ENCODE assay signal across 19 cellular contexts in genomic region chr16:87347932-87348615, GRCh38. TPM values are rescaled to one million over a fixed set of nuclear protein-coding genes. Genes with fewer than 3 reads are reported as not detected.
DNase-seq lines count a peak whose midpoint lies in the region; ATAC-seq and TF ChIP-seq lines count a peak whose summit lies in the region.
"Had no signal": no experiment of that assay in that cellular context is flagged by ENCODE, and none has a peak within 500 bp of the region (broad histone marks: within the 10 kb centered on the region; RNA-seq: fewer than 3 reads in every experiment).

No MANE protein-coding gene starts in this region.

- H3K27me3 ChIP-seq in right cardiac atrium (ENCODE audit: control insufficient read depth, insufficient read depth) = no peaks in the 10 kb centered on the region
- H3K27me3 ChIP-seq in left ventricle myocardium inferior (ENCODE audit: low read depth) = no peaks in the 10 kb centered on the region
- H3K27me3 ChIP-seq in Loucy (ENCODE audit: insufficient read depth, low read length, poor library complexity, severe bottlenecking) = no peaks in the 10 kb centered on the region
- no peaks in the 10 kb centered on the region for H3K27me3 ChIP-seq in tibial nerve
- no peaks in the 10 kb centered on the region for H3K27me3 ChIP-seq in mammary epithelial cell (ENCODE audit: insufficient read depth, low read length)
- H3K27me3 ChIP-seq in MG63 = no peaks in the 10 kb centered on the region
- H3K27me3 ChIP-seq: body of pancreas, colonic mucosa had no signal

- no peak overlapping the region for H2AFZ ChIP-seq in Loucy (ENCODE audit: low read length)
- H2AFZ ChIP-seq in mammary epithelial cell (ENCODE audit: low read depth, low read length) = no peak overlapping the region

- no peaks in the 10 kb centered on the region for H3F3A ChIP-seq in Loucy (ENCODE audit: low read depth)

- no TSS peak for BruUV-seq in mammary epithelial cell (replicated peaks; lab: Mats Ljungman, UMichigan)

- TF ChIP-seq EP300 in tibial nerve (IDR thresholded peaks at IDR 0.05) = no peak

- in situ Hi-C loops in mammary epithelial cell (cut with MboI; ENCODE audit: low sequenced_read_pairs in 2 of 2) = no loop called here

- no peak for TF ChIP-seq CTCF in left ventricle myocardium inferior (IDR thresholded peaks at IDR 0.05; ENCODE audit: borderline replicate concordance)
- peak; percentile 40; the same call in 1 of the 2 replicates for TF ChIP-seq CTCF in Loucy (conservative IDR thresholded peaks at IDR 0.05; ENCODE audit: low read length)
- TF ChIP-seq CTCF in chondrocyte (IDR thresholded peaks at IDR 0.05) = peak; percentile 8
- no peak for TF ChIP-seq CTCF in tibial nerve (IDR thresholded peaks at IDR 0.05)
- no peak for TF ChIP-seq CTCF in mammary epithelial cell (conservative IDR thresholded peaks at IDR 0.05 in 1 of 2, IDR thresholded peaks at IDR 0.05 in 1 of 2; ENCODE audit: extremely low read depth in 1 of 2, insufficient read depth in 1 of 2, low read depth in 1 of 2, low read length in 2 of 2)

- dilution Hi-C loops in mammary epithelial cell (cut with HindIII; ENCODE audit: low sequenced_read_pairs) = no loop called here

- intact Hi-C loops in right cardiac atrium (cut with DNase I) = no loop called here
- intact Hi-C loops in left ventricle myocardium inferior (cut with micrococcal nuclease) = no loop called here
- intact Hi-C loops in mammary epithelial cell (cut with micrococcal nuclease) = no loop called here

- no peak for TF ChIP-seq POLR2A in tibial nerve (IDR thresholded peaks at IDR 0.05)

- H3K4me2 ChIP-seq in Loucy (ENCODE audit: low read depth, low read length, poor library complexity, severe bottlenecking) (no peak overlapping the region), mammary epithelial cell (ENCODE audit: insufficient read depth, low read depth, low read length) (no peak overlapping the region)
- H3K4me2 ChIP-seq: BLaER1 treated with 17β-estradiol and CSF1 and Interleukin-3, amounts not matched to agents 10 nM and 100 nM had no signal

- DNase-seq in right cardiac atrium (peak in 2 of 3 donors; percentile 33 to 38), left ventricle myocardium inferior (no peak), chondrocyte (ENCODE audit: low spot score) (no peak), tibial nerve (ENCODE audit: low spot score in 2 of 2) (no peak), mammary epithelial cell (no peak), MG63 (no peak)
- DNase-seq in stimulated activated naive B cell treated with anti-CD40 and anti-IgM and Interleukin-4, amounts not matched to agents 10 μg/mL and 1 μg/mL and 100 μg/mL, for 72 hours = no peak
- DNase-seq: activated CD4-positive, alpha-beta T cell treated with anti-CD3 and anti-CD28 coated beads, Interleukin-2, amount 10 ng/mL, durations not matched to agents 24 days and 14 days; activated CD8-positive, alpha-beta memory T cell treated with anti-CD3 and anti-CD28 coated beads, Interleukin-2, amount 50 U/mL, for 4 hours; activated naive CD8-positive, alpha-beta T cell treated with anti-CD3 and anti-CD28 coated beads, Interleukin-2, amount 50 U/mL, for 24 hours; body of pancreas; colonic mucosa; EL; NCI-H2029; NCI-H2227 treated with DMSO at 0.1 percent for 48 hours; stimulated activated CD4-positive, alpha-beta T cell treated with anti-CD3 and anti-CD28 coated beads, Interleukin-12 subunit alpha, Interleukin-12 subunit beta, amount 100 ng/mL, for 4 hours had no signal

- H4K20me1 ChIP-seq in Loucy (ENCODE audit: insufficient read depth, low read length, poor library complexity, severe bottlenecking) = no peaks in the 10 kb centered on the region
- H4K20me1 ChIP-seq in mammary epithelial cell (ENCODE audit: insufficient read depth, low read length) = no peaks in the 10 kb centered on the region

- no peaks in the 10 kb centered on the region for H3K9me2 ChIP-seq in Loucy (replicated peaks; ENCODE audit: low read depth, low read length)

- H3K27ac ChIP-seq in right cardiac atrium (ENCODE audit: low read length) (no peak overlapping the region), left ventricle myocardium inferior (replicated peaks) (no peak overlapping the region), tibial nerve (no peak overlapping the region), mammary epithelial cell (ENCODE audit: insufficient read depth, low read depth, low read length) (no peak overlapping the region)
- H3K27ac ChIP-seq: BLaER1 treated with 17β-estradiol and CSF1 and Interleukin-3, amounts not matched to agents 10 nM and 100 nM; body of pancreas; colonic mucosa had no signal

- no peaks in the 10 kb centered on the region for H3K9me3 ChIP-seq in right cardiac atrium (ENCODE audit: control insufficient read depth, low read length)
- no peaks in the 10 kb centered on the region for H3K9me3 ChIP-seq in left ventricle myocardium inferior (replicated peaks)
- H3K9me3 ChIP-seq in Loucy (ENCODE audit: insufficient read depth, low read depth, low read length) = no peaks in the 10 kb centered on the region
- H3K9me3 ChIP-seq in tibial nerve = no peaks in the 10 kb centered on the region
- no peaks in the 10 kb centered on the region for H3K9me3 ChIP-seq in mammary epithelial cell (replicated peaks; ENCODE audit: insufficient read depth, low read length)
- H3K9me3 ChIP-seq in MG63 = no peaks in the 10 kb centered on the region
- H3K9me3 ChIP-seq: BLaER1 treated with 17β-estradiol and CSF1 and Interleukin-3, amounts not matched to agents 10 nM and 100 nM; body of pancreas; colonic mucosa had no signal

- H3K27ac Mint-ChIP-seq in chondrocyte (ENCODE audit: unreplicated experiment) = no peak overlapping the region
- peak overlapping the region; percentile 75 for H3K27ac Mint-ChIP-seq in stimulated activated naive B cell treated with anti-CD40 and anti-IgM and Interleukin-4, amounts not matched to agents 10 μg/mL and 1 μg/mL and 100 μg/mL, for 72 hours
- H3K27ac Mint-ChIP-seq: activated CD4-positive, alpha-beta T cell treated with anti-CD3 and anti-CD28 coated beads, Interleukin-2, amount 10 ng/mL, durations not matched to agents 24 days and 14 days; activated naive CD8-positive, alpha-beta T cell treated with anti-CD3 and anti-CD28 coated beads, Interleukin-2, amount 50 U/mL, for 24 hours; memory B cell had no signal

- ATAC-seq in right cardiac atrium = no peak
- no peak for ATAC-seq in stimulated activated naive B cell treated with anti-CD40 and anti-IgM and Interleukin-4, amounts not matched to agents 10 μg/mL and 1 μg/mL and 100 μg/mL, for 72 hours (replicated peaks)
- ATAC-seq: activated naive CD8-positive, alpha-beta T cell treated with anti-CD3 and anti-CD28 coated beads, Interleukin-2, amount 50 U/mL, for 24 hours; body of pancreas had no signal

- H3K9ac ChIP-seq in Loucy (ENCODE audit: low read depth, low read length, poor library complexity, severe bottlenecking) = no peak overlapping the region
- no peak overlapping the region for H3K9ac ChIP-seq in mammary epithelial cell (ENCODE audit: insufficient read depth, low read length)
- H3K9ac ChIP-seq: BLaER1 treated with 17β-estradiol and CSF1 and Interleukin-3, amounts not matched to agents 10 nM and 100 nM had no signal

- no peaks in the 10 kb centered on the region for H3K9me3 Mint-ChIP-seq in chondrocyte (ENCODE audit: low read depth)
- no peaks in the 10 kb centered on the region for H3K9me3 Mint-ChIP-seq in stimulated activated naive B cell treated with anti-CD40 and anti-IgM and Interleukin-4, amounts not matched to agents 10 μg/mL and 1 μg/mL and 100 μg/mL, for 72 hours
- H3K9me3 Mint-ChIP-seq: activated CD4-positive, alpha-beta T cell treated with anti-CD3 and anti-CD28 coated beads, Interleukin-2, amount 10 ng/mL, durations not matched to agents 24 days and 14 days; activated naive CD8-positive, alpha-beta T cell treated with anti-CD3 and anti-CD28 coated beads, Interleukin-2, amount 50 U/mL, for 24 hours; memory B cell had no signal

- H3K4me3 Mint-ChIP-seq in chondrocyte (ENCODE audit: unreplicated experiment) = no peak overlapping the region
- no peak overlapping the region for H3K4me3 Mint-ChIP-seq in stimulated activated naive B cell treated with anti-CD40 and anti-IgM and Interleukin-4, amounts not matched to agents 10 μg/mL and 1 μg/mL and 100 μg/mL, for 72 hours
- H3K4me3 Mint-ChIP-seq: activated CD4-positive, alpha-beta T cell treated with anti-CD3 and anti-CD28 coated beads, Interleukin-2, amount 10 ng/mL, durations not matched to agents 24 days and 14 days; activated naive CD8-positive, alpha-beta T cell treated with anti-CD3 and anti-CD28 coated beads, Interleukin-2, amount 50 U/mL, for 24 hours; memory B cell had no signal

- 95% methylated on average over 13 of the region's 13 CpGs for WGBS in right cardiac atrium
- WGBS in tibial nerve, 2 donors = 87 to 94% methylated on average over 13 of the region's 13 CpGs
- WGBS in mammary epithelial cell (ENCODE audit: low coverage, missing lambda C conversion rate) = 92% methylated on average over 10 of the region's 13 CpGs

- peaks cover 24% of the 10 kb centered on the region for H3K4me1 Mint-ChIP-seq in chondrocyte (ENCODE audit: low read depth)
- H3K4me1 Mint-ChIP-seq in stimulated activated naive B cell treated with anti-CD40 and anti-IgM and Interleukin-4, amounts not matched to agents 10 μg/mL and 1 μg/mL and 100 μg/mL, for 72 hours = peaks cover 10% of the 10 kb centered on the region in 2 donors

- no peak overlapping the region for H3K4me3 ChIP-seq in right cardiac atrium (ENCODE audit: low read length)
- H3K4me3 ChIP-seq in left ventricle myocardium inferior = no peak overlapping the region
- H3K4me3 ChIP-seq in Loucy (ENCODE audit: low read length, poor library complexity, severe bottlenecking) = no peak overlapping the region
- H3K4me3 ChIP-seq in tibial nerve = no peak overlapping the region
- H3K4me3 ChIP-seq in mammary epithelial cell (replicated peaks in 1 of 3; ENCODE audit: insufficient read depth in 1 of 3, low read depth in 2 of 3, low read length in 3 of 3) = no peak overlapping the region
- no peak overlapping the region for H3K4me3 ChIP-seq in MG63
- H3K4me3 ChIP-seq: BLaER1 treated with 17β-estradiol and CSF1 and Interleukin-3, amounts not matched to agents 10 nM and 100 nM; body of pancreas; colonic mucosa had no signal

- H3K79me2 ChIP-seq in Loucy (ENCODE audit: insufficient read depth, low read length) (no peaks in the 10 kb centered on the region), mammary epithelial cell (ENCODE audit: insufficient read depth, low read length) (peaks cover 40% of the 10 kb centered on the region)

- H3K4me1 ChIP-seq in right cardiac atrium (ENCODE audit: control insufficient read depth, insufficient read depth, low read length) (peaks cover 2% of the 10 kb centered on the region), left ventricle myocardium inferior (peaks cover 34% of the 10 kb centered on the region), Loucy (ENCODE audit: insufficient read depth, low read length, poor library complexity, severe bottlenecking) (no peaks in the 10 kb centered on the region), tibial nerve (peaks cover 0 to 35% (median 3%) of the 10 kb centered on the region in 4 donors), mammary epithelial cell (ENCODE audit: insufficient read depth, low read length) (no peaks in the 10 kb centered on the region)
- H3K4me1 ChIP-seq: body of pancreas, colonic mucosa had no signal

- no peaks in the 10 kb centered on the region for H3K27me3 Mint-ChIP-seq in chondrocyte (ENCODE audit: low read depth)
- H3K27me3 Mint-ChIP-seq in stimulated activated naive B cell treated with anti-CD40 and anti-IgM and Interleukin-4, amounts not matched to agents 10 μg/mL and 1 μg/mL and 100 μg/mL, for 72 hours = no peaks in the 10 kb centered on the region
- H3K27me3 Mint-ChIP-seq: activated CD4-positive, alpha-beta T cell treated with anti-CD3 and anti-CD28 coated beads, Interleukin-2, amount 10 ng/mL, durations not matched to agents 24 days and 14 days; activated naive CD8-positive, alpha-beta T cell treated with anti-CD3 and anti-CD28 coated beads, Interleukin-2, amount 50 U/mL, for 24 hours; memory B cell had no signal

- H3K36me3 Mint-ChIP-seq in chondrocyte (ENCODE audit: low read depth) = peaks cover 15% of the 10 kb centered on the region
- peaks cover 44 to 45% of the 10 kb centered on the region in 2 donors for H3K36me3 Mint-ChIP-seq in stimulated activated naive B cell treated with anti-CD40 and anti-IgM and Interleukin-4, amounts not matched to agents 10 μg/mL and 1 μg/mL and 100 μg/mL, for 72 hours

- peaks cover 42% of the 10 kb centered on the region for H3K36me3 ChIP-seq in left ventricle myocardium inferior
- H3K36me3 ChIP-seq in Loucy (ENCODE audit: insufficient read depth, low read length) = peaks cover 11% of the 10 kb centered on the region; the same call in 1 of the 2 replicates
- peaks cover 0 to 68% (median 4%) of the 10 kb centered on the region in 3 donors for H3K36me3 ChIP-seq in tibial nerve
- H3K36me3 ChIP-seq in mammary epithelial cell (ENCODE audit: insufficient read depth, low read length) = peaks cover 7% of the 10 kb centered on the region
- no peaks in the 10 kb centered on the region for H3K36me3 ChIP-seq in MG63
- H3K36me3 ChIP-seq: colonic mucosa had no signal

- CTCF ChIA-PET in mammary epithelial cell (lab: Charles Lee; ENCODE audit: low non-redundant PET) = no interaction called here

RNA-seq across cellular contexts. Expression of gene C16orf95, which starts 30.9 kb away (rescaled TPM):
- 1 to 10 TPM; 3.4 to 5.4 (median 4.2) TPM for total RNA-seq in right cardiac atrium
- polyA plus RNA-seq in right cardiac atrium = 4.7 TPM
- 3.2 TPM for total RNA-seq in left ventricle myocardium inferior
- 6.9 to 8.8 TPM (median 7.2 TPM) in 3 replicates for total RNA-seq in chondrocyte
- 1 to 10 TPM in 3 of 4 donors, under 1 TPM in 1; 0.44 to 9.8 (median 2.6) TPM for total RNA-seq in tibial nerve
- 1 to 10 TPM; 3.5 to 5.9 TPM for total RNA-seq in mammary epithelial cell
- 3.9 TPM for polyA plus RNA-seq in mammary epithelial cell
- polyA minus RNA-seq in mammary epithelial cell = not detected
- total RNA-seq in MG63 (2014; rRNA removed; shearing (Covaris generic); ENCODE audit: low replicate concordance) = 6.6 TPM in 1 of 2 replicates, not detected in the other

RNA-seq across cellular contexts. Expression of gene FBXO31, which starts 35.5 kb away (rescaled TPM):
- total RNA-seq in right cardiac atrium = 10 to 100 TPM; 47.8 to 66.1 (median 57.5) TPM
- 24.3 TPM for polyA plus RNA-seq in right cardiac atrium
- total RNA-seq in left ventricle myocardium inferior = 74.5 TPM
- 30.3 to 37.2 TPM (median 30.6 TPM) in 3 replicates for total RNA-seq in chondrocyte
- 100 to 1,000 TPM in 3 of 4 donors, 10 to 100 TPM in 1; 89.4 to 241 (median 147) TPM for total RNA-seq in tibial nerve
- total RNA-seq in mammary epithelial cell = 10 to 100 TPM; 31.2 to 36.1 TPM
- polyA plus RNA-seq in mammary epithelial cell = 14.5 TPM
- 25.3 TPM for polyA minus RNA-seq in mammary epithelial cell
- total RNA-seq in MG63 (2014; rRNA removed; shearing (Covaris generic); ENCODE audit: low replicate concordance) = 12.6 and 33.4 TPM in 2 replicates

RNA-seq across cellular contexts. Expression of gene MAP1LC3B, which starts 44.1 kb away (rescaled TPM):
- 100 to 1,000 TPM in 3 of 4 donors, 10 to 100 TPM in 1; 87.7 to 114 (median 108) TPM for total RNA-seq in right cardiac atrium
- 115 TPM for polyA plus RNA-seq in right cardiac atrium
- 131 TPM for total RNA-seq in left ventricle myocardium inferior
- 139 to 189 TPM (median 186 TPM) in 3 replicates for total RNA-seq in chondrocyte
- total RNA-seq in tibial nerve = 10 to 100 TPM; 60.9 to 78.1 (median 68.2) TPM
- total RNA-seq in mammary epithelial cell = 100 to 1,000 TPM in 1 of 2 donors, 10 to 100 TPM in 1; 78.5 to 104 TPM
- 17.9 TPM for polyA plus RNA-seq in mammary epithelial cell
- polyA minus RNA-seq in mammary epithelial cell = 48.4 TPM
- total RNA-seq in MG63 (2014; rRNA removed; shearing (Covaris generic); ENCODE audit: low replicate concordance) = 7.9 and 16.0 TPM in 2 replicates

Comparison
In these comparisons a context has a peak if more than half of its experiments do, and no peak if none do; other contexts are left out.
1. DNase-seq: peak in right cardiac atrium (2 of 3); none in left ventricle myocardium inferior (single experiment), chondrocyte (single experiment), stimulated activated naive B cell treated with anti-CD40 and anti-IgM and Interleukin-4, amounts not matched to agents 10 μg/mL and 1 μg/mL and 100 μg/mL, for 72 hours (single experiment), tibial nerve (0 of 2), mammary epithelial cell (single experiment) and MG63 (single experiment).
2. CTCF ChIP-seq: peak in Loucy (single experiment) and chondrocyte (single experiment); none in left ventricle myocardium inferior (single experiment), tibial nerve (0 of 5) and mammary epithelial cell (0 of 2).